18 cellular contexts compared by ENCODE assay signal in the genomic region with DNA sequence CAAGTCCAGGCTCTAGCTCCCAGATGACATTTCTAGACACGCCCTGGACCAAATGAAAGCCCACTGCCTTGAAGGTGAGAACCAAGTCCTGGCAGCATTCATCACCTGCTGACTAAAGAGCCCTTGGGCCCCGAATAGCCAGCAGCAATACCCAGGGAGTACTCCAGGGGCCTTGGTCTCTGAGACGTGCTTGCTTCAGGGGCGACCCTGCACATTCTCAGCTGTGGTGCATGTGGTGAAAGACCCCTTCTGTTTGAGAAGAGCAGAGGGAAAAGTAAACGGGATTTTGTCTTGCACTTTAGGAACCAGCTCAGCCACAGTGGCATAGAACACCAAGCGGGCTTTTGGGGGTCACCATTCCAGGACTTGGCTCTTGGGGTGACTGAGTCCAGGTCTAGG.
A peak's percentile ranks its signal among the peaks of the same experiment; 100 is the strongest.
DNase-seq lines count a peak whose midpoint lies in the region; ATAC-seq and TF ChIP-seq lines count a peak whose summit lies in the region.
"Had no signal": no experiment of that assay in that cellular context is flagged by ENCODE, and none has a peak within 500 bp of the region (broad histone marks: within the 10 kb centered on the region; RNA-seq: fewer than 3 reads in every experiment).

No MANE protein-coding gene starts in this region.

- no peaks in the 10 kb centered on the region for H3K4me1 ChIP-seq in right atrium auricular region
- H3K4me1 ChIP-seq in right cardiac atrium (ENCODE audit: control insufficient read depth, insufficient read depth, low read length) = no peaks in the 10 kb centered on the region
- H3K4me1 ChIP-seq in esophagus muscularis mucosa = peaks cover 0 to 4% (median 0%) of the 10 kb centered on the region in 4 donors
- no peaks in the 10 kb centered on the region for H3K4me1 ChIP-seq in vagina
- H3K4me1 ChIP-seq: HAP-1 had no signal

- H3K27ac Mint-ChIP-seq in activated naive CD4-positive, alpha-beta T cell treated with anti-CD3 and anti-CD28 coated beads, Interleukin-2, amount 10 ng/mL, durations not matched to agents 7 days and 5 days = no peak overlapping the region
- H3K27ac Mint-ChIP-seq: CD4-positive, alpha-beta memory T cell; HFFc6 had no signal

- no peaks in the 10 kb centered on the region for H3K36me3 ChIP-seq in right atrium auricular region
- no peaks in the 10 kb centered on the region for H3K36me3 ChIP-seq in esophagus muscularis mucosa
- H3K36me3 ChIP-seq in vagina = no peaks in the 10 kb centered on the region
- H3K36me3 ChIP-seq: HAP-1 had no signal

- H3K4me3 ChIP-seq in right atrium auricular region (no peak overlapping the region), right cardiac atrium (ENCODE audit: low read length) (no peak overlapping the region), esophagus muscularis mucosa (no peak overlapping the region), vagina (no peak overlapping the region)
- H3K4me3 ChIP-seq: GM12878, HAP-1 had no signal

- TF ChIP-seq POLR2A in esophagus muscularis mucosa (IDR thresholded peaks at IDR 0.05; ENCODE audit: low read depth) (no peak), vagina (IDR thresholded peaks at IDR 0.05) (no peak)

- ATAC-seq in right cardiac atrium (no peak), GM21390 (IDR thresholded peaks at IDR 0.05; ENCODE audit: unreplicated experiment) (no peak)
- ATAC-seq: GM12878 had no signal

- H3K9me3 ChIP-seq in right atrium auricular region (no peaks in the 10 kb centered on the region), right cardiac atrium (ENCODE audit: control insufficient read depth, low read length) (no peaks in the 10 kb centered on the region), esophagus muscularis mucosa (no peaks in the 10 kb centered on the region), vagina (no peaks in the 10 kb centered on the region)
- H3K9me3 ChIP-seq: HAP-1 had no signal

- H3K4me3 Mint-ChIP-seq in activated naive CD4-positive, alpha-beta T cell treated with anti-CD3 and anti-CD28 coated beads, Interleukin-2, amount 10 ng/mL, durations not matched to agents 7 days and 5 days = no peak overlapping the region
- H3K4me3 Mint-ChIP-seq: CD4-positive, alpha-beta memory T cell; HFFc6 had no signal

- TF ChIP-seq CTCF in right atrium auricular region (IDR thresholded peaks at IDR 0.05) = no peak
- no peak for TF ChIP-seq CTCF in esophagus muscularis mucosa (IDR thresholded peaks at IDR 0.05)
- TF ChIP-seq CTCF in vagina (IDR thresholded peaks at IDR 0.05) = no peak

- H3K27me3 ChIP-seq in right atrium auricular region (no peaks in the 10 kb centered on the region), right cardiac atrium (ENCODE audit: control insufficient read depth, insufficient read depth) (no peaks in the 10 kb centered on the region), esophagus muscularis mucosa (no peaks in the 10 kb centered on the region), vagina (no peaks in the 10 kb centered on the region)

- 72% methylated on average over 6 of the region's 6 CpGs for WGBS in right cardiac atrium
- WGBS in esophagus muscularis mucosa = 69% methylated on average over 6 of the region's 6 CpGs

- H3K27me3 Mint-ChIP-seq in activated naive CD4-positive, alpha-beta T cell treated with anti-CD3 and anti-CD28 coated beads, Interleukin-2, amount 10 ng/mL, durations not matched to agents 7 days and 5 days = no peaks in the 10 kb centered on the region

- no peak for TF ChIP-seq EP300 in esophagus muscularis mucosa (IDR thresholded peaks at IDR 0.05)

- no peaks in the 10 kb centered on the region for H3K4me1 Mint-ChIP-seq in activated naive CD4-positive, alpha-beta T cell treated with anti-CD3 and anti-CD28 coated beads, Interleukin-2, amount 10 ng/mL, durations not matched to agents 7 days and 5 days
- H3K4me1 Mint-ChIP-seq: CD4-positive, alpha-beta memory T cell had no signal

- intact Hi-C loops in right cardiac atrium (cut with DNase I) = no loop called here
- intact Hi-C loops in esophagus muscularis mucosa (cut with DNase I) = no loop called here
- intact Hi-C loops in vagina (cut with DNase I) = no loop called here

- no peak overlapping the region for H3K27ac ChIP-seq in right atrium auricular region
- no peak overlapping the region for H3K27ac ChIP-seq in right cardiac atrium (ENCODE audit: low read length)
- no peak overlapping the region for H3K27ac ChIP-seq in esophagus muscularis mucosa (replicated peaks in 1 of 4)
- no peak overlapping the region for H3K27ac ChIP-seq in vagina

- DNase-seq in right atrium auricular region (ENCODE audit: low spot score) (peak; percentile 40), right cardiac atrium (no peak), esophagus muscularis mucosa (ENCODE audit: extremely low spot score) (peak; percentile 64), mesenteric fat pad (ENCODE audit: low spot score) (peak; percentile 33), vagina (ENCODE audit: extremely low spot score in 2 of 2) (peak; percentile 61 to 62), NK-92 (lab: John Stamatoyannopoulos, UW; ENCODE audit: unreplicated experiment) (no peak)
- DNase-seq in activated naive CD4-positive, alpha-beta T cell treated with anti-CD3 and anti-CD28 coated beads, Interleukin-2, amount 10 ng/mL, durations not matched to agents 7 days and 5 days = no peak
- DNase-seq: Calu3; CD4-positive, alpha-beta memory T cell; COR-L47; DMS79; EL; GDM1; GOT3; HFFc6 had no signal

- CTCF ChIA-PET in activated naive CD4-positive, alpha-beta T cell treated with anti-CD3 and anti-CD28 coated beads, Interleukin-2, amount 10 ng/mL, durations not matched to agents 7 days and 5 days (lab: Charles Lee) = no interaction called here

- H3K36me3 Mint-ChIP-seq in activated naive CD4-positive, alpha-beta T cell treated with anti-CD3 and anti-CD28 coated beads, Interleukin-2, amount 10 ng/mL, durations not matched to agents 7 days and 5 days = no peaks in the 10 kb centered on the region
- H3K36me3 Mint-ChIP-seq: CD4-positive, alpha-beta memory T cell had no signal

- no peaks in the 10 kb centered on the region for H3K9me3 Mint-ChIP-seq in activated naive CD4-positive, alpha-beta T cell treated with anti-CD3 and anti-CD28 coated beads, Interleukin-2, amount 10 ng/mL, durations not matched to agents 7 days and 5 days

Comparison
In these comparisons a context has a peak if more than half of its experiments do, and no peak if none do; other contexts are left out.
1. DNase-seq: peak in right atrium auricular region (single experiment), esophagus muscularis mucosa (single experiment), mesenteric fat pad (single experiment) and vagina (2 of 2); none in right cardiac atrium (0 of 3), NK-92 (single experiment) and activated naive CD4-positive, alpha-beta T cell treated with anti-CD3 and anti-CD28 coated beads, Interleukin-2, amount 10 ng/mL, durations not matched to agents 7 days and 5 days (single experiment).